ENCODE assay signal across 9 cellular contexts in the genomic region with DNA sequence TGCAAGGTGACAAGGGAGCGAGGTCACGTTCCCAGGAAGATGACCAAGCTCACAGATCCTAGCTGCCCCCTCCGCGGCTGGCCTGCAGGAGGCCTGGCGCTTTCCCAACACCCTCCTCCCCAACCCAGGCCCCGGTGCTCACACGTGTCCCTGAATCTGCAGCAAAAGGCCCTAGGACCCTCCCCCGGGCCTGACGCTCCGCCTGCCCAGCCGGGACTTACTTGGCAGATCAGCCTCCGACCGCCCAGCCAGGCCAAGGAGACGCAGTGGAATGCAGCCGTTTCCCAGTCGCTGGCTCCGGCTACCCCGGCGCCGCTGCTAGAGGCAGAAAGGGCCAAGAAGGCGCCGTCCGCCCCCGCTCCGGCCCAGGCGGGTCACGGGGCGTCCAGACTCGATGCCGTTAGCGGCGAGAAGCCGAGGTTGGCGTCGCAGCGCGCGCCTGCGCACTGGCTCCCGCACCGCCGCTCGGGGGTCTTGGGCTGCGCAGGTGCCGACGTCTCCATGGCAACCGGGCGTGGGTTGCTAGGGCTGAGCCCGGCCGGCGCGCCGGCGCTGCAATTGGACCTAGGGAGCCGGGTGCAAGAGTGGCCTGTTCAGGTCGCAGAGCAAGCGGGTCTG. TPM values are rescaled to one million over a fixed set of nuclear protein-coding genes. Genes with fewer than 3 reads are reported as not detected.
A peak's percentile ranks its signal among the peaks of the same experiment; 100 is the strongest.
DNase-seq lines count a peak whose midpoint lies in the region; ATAC-seq and TF ChIP-seq lines count a peak whose summit lies in the region.
"Had no signal": no experiment of that assay in that cellular context is flagged by ENCODE, and none has a peak within 500 bp of the region (broad histone marks: within the 10 kb centered on the region; RNA-seq: fewer than 3 reads in every experiment).

A gene with protein sequence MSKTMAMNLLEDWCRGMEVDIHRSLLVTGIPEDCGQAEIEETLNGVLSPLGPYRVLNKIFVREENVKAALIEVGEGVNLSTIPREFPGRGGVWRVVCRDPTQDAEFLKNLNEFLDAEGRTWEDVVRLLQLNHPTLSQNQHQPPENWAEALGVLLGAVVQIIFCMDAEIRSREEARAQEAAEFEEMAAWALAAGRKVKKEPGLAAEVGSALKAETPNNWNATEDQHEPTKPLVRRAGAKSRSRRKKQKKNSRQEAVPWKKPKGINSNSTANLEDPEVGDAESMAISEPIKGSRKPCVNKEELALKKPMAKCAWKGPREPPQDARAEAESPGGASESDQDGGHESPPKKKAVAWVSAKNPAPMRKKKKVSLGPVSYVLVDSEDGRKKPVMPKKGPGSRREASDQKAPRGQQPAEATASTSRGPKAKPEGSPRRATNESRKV (minus strand): TSS at position 448 of the 618 bp plus-strand sequence. CDS start 528 bp downstream, outside the sequence.

- no peak within 1 kb of the TSS for H2AK5ac ChIP-seq in H9 (ENCODE audit: insufficient read length, low read length)

- peak within 1 kb of the TSS; percentile 57 for H3K4me3 ChIP-seq in NT2/D1 (ENCODE audit: insufficient read length, low read depth)

- peak; percentile 95 for DNase-seq in H9
- peak; percentile 70 for DNase-seq in NT2/D1 (ENCODE audit: low read depth, low spot score)
- DNase-seq in fibroblast of peridontal ligament (ENCODE audit: extremely low read depth), result peak; percentile 52
- DNase-seq in nephron progenitor cell, result peak; percentile 94

- no peak within 1 kb of the TSS for H3K27ac Mint-ChIP-seq in H9
- H3K27ac Mint-ChIP-seq in nephron progenitor cell, result no peak within 1 kb of the TSS

- peaks cover 25% of the 10 kb centered on the region for H3K36me3 ChIP-seq in NT2/D1 (ENCODE audit: insufficient read depth, insufficient read length, low read length)

- no peak within 1 kb of the TSS for H4K8ac ChIP-seq in H9 (replicated peaks; ENCODE audit: insufficient read length, low read depth, low read length)

- no peak within 1 kb of the TSS for H3K27ac ChIP-seq in H9 (ENCODE audit: insufficient read length, low read depth, low read length)

- H3T11ph ChIP-seq in H9 (ENCODE audit: low read length), result no peak within 1 kb of the TSS

- H3K18ac ChIP-seq in H9 (ENCODE audit: insufficient read length, low read depth, low read length), result peak within 1 kb of the TSS; percentile 52

- no peak within 1 kb of the TSS for H3K4ac ChIP-seq in H9 (ENCODE audit: low read depth, low read length)

- WGBS in H9 (ENCODE audit: extremely low coverage, insufficient read length, low lambda C conversion rate), result no CpG with 5 or more reads among the region's 57 CpGs

- H3K9ac ChIP-seq in H9 (ENCODE audit: extremely low read depth, insufficient read length, low read length), result peak within 1 kb of the TSS; percentile 39
- H3K9ac ChIP-seq in NT2/D1 (ENCODE audit: insufficient read length, low read depth), result peak within 1 kb of the TSS; percentile 74

- H3K4me1 ChIP-seq in H9 (ENCODE audit: insufficient read depth, low read length) (no peaks in the 10 kb centered on the region), NT2/D1 (ENCODE audit: insufficient read depth, insufficient read length) (peaks cover 7% of the 10 kb centered on the region)

- H4K20me1 ChIP-seq in H9 (ENCODE audit: control insufficient read depth, insufficient read depth, insufficient read length), result no peaks in the 10 kb centered on the region

- no peak within 1 kb of the TSS for H3K56ac ChIP-seq in H9 (ENCODE audit: insufficient read length, low read depth, low read length)

- no peak for ATAC-seq in GM18909 (IDR thresholded peaks at IDR 0.05; ENCODE audit: poor library complexity, unreplicated experiment)
- no peak for ATAC-seq in GM21360 (IDR thresholded peaks at IDR 0.05; ENCODE audit: unreplicated experiment)
- no peak for ATAC-seq in GM21515 (IDR thresholded peaks at IDR 0.05; ENCODE audit: unreplicated experiment)
- no peak for ATAC-seq in HG03520 (IDR thresholded peaks at IDR 0.05; ENCODE audit: unreplicated experiment)

- no peak within 1 kb of the TSS for H4K91ac ChIP-seq in H9 (ENCODE audit: insufficient read length, low read depth, low read length)

- H3K4me3 Mint-ChIP-seq in H9 (peak within 1 kb of the TSS; percentile 72 to 80), nephron progenitor cell (peak within 1 kb of the TSS; percentile 81)

- no peaks in the 10 kb centered on the region for H3K79me2 ChIP-seq in H9 (ENCODE audit: insufficient read depth, low read length)

- TF ChIP-seq CTCF in H9 (conservative IDR thresholded peaks at IDR 0.05) (no peak; the same call in 2 of the 3 replicates), nephron progenitor cell (IDR thresholded peaks at IDR 0.05) (no peak)

- peak within 1 kb of the TSS; percentile 76; the same call in 1 of the 2 replicates for H3K14ac ChIP-seq in H9 (ENCODE audit: insufficient read depth, low read length)

- peaks cover 12% of the 10 kb centered on the region for H3K27me3 Mint-ChIP-seq in H9 (ENCODE audit: low read depth)
- H3K27me3 Mint-ChIP-seq in nephron progenitor cell (ENCODE audit: low read depth, poor library complexity), result peaks cover 20% of the 10 kb centered on the region

- H2AFZ ChIP-seq in H9 (ENCODE audit: low read length), result no peak within 1 kb of the TSS

- peaks cover 6% of the 10 kb centered on the region for H3K23me2 ChIP-seq in H9 (ENCODE audit: insufficient read length, low read depth, low read length, poor library complexity, severe bottlenecking)

- H2BK5ac ChIP-seq in H9 (ENCODE audit: insufficient read length, low read length), result no peak within 1 kb of the TSS

- H2BK15ac ChIP-seq in H9 (ENCODE audit: low read depth, low read length), result no peak within 1 kb of the TSS

- H2BK120ac ChIP-seq in H9 (ENCODE audit: low read depth, low read length, poor library complexity, severe bottlenecking), result no peak within 1 kb of the TSS

- H3K27me3 ChIP-seq in H9 (ENCODE audit: insufficient read depth, low read length) (no peaks in the 10 kb centered on the region), NT2/D1 (ENCODE audit: insufficient read depth, insufficient read length) (no peaks in the 10 kb centered on the region)

- no peak within 1 kb of the TSS for H3K23ac ChIP-seq in H9 (ENCODE audit: insufficient read length, low read depth, low read length)

- peaks cover 26 to 42% (median 38%) of the 10 kb centered on the region in 3 experiments for H3K36me3 Mint-ChIP-seq in H9 (ENCODE audit: insufficient read depth in 1 of 3, low read depth in 3 of 3)
- peaks cover 43% of the 10 kb centered on the region for H3K36me3 Mint-ChIP-seq in nephron progenitor cell (ENCODE audit: low read depth)

- no peak within 1 kb of the TSS for H4K5ac ChIP-seq in H9 (ENCODE audit: insufficient read length, low read depth, low read length)

- H3K4me1 Mint-ChIP-seq in H9, result peaks cover 3 to 13% of the 10 kb centered on the region in 2 experiments; a peak in 3 of 4 replicates
- H3K4me1 Mint-ChIP-seq in nephron progenitor cell, result peaks cover 67% of the 10 kb centered on the region

- H3K9me3 ChIP-seq in H9 (ENCODE audit: control insufficient read depth, low read depth, low read length), result no peaks in the 10 kb centered on the region
- no peaks in the 10 kb centered on the region for H3K9me3 ChIP-seq in NT2/D1 (ENCODE audit: insufficient read depth, low read length)

- H3K4me2 ChIP-seq in H9 (ENCODE audit: insufficient read depth, insufficient read length, low read length), result peak within 1 kb of the TSS; percentile 60

- H3K9me3 Mint-ChIP-seq in H9 (no peaks in the 10 kb centered on the region), nephron progenitor cell (no peaks in the 10 kb centered on the region)

- no peak within 1 kb of the TSS for H2BK20ac ChIP-seq in H9 (ENCODE audit: low read depth, low read length, poor library complexity, severe bottlenecking)

- no peak within 1 kb of the TSS for H2BK12ac ChIP-seq in H9 (ENCODE audit: insufficient read length, low read depth, low read length)

- H3K79me1 ChIP-seq in H9 (ENCODE audit: insufficient read depth, low read depth, low read length, poor library complexity, severe bottlenecking), result peaks cover 5% of the 10 kb centered on the region

RNA-seq across cellular contexts. Expression of the gene that starts here (rescaled TPM):
- total RNA-seq in H9 (2021), result 22.6 and 23.2 TPM in 2 replicates
- total RNA-seq: NCI-H460 had no signal
